In genomic region chr1:179818260-179818659, GRCh38 we compare ENCODE assay signal across 15 cellular contexts.
"Had no signal": no experiment of that assay in that cellular context is flagged by ENCODE, and none has a peak within 500 bp of the region (broad histone marks: within the 10 kb centered on the region; RNA-seq: fewer than 3 reads in every experiment).

No MANE protein-coding gene starts in this region.

- H3K9me3 Mint-ChIP-seq: activated naive CD8-positive, alpha-beta T cell treated with anti-CD3 and anti-CD28 coated beads for 36 hours; effector memory CD8-positive, alpha-beta T cell; T-helper 1 cell treated with Interleukin-12 subunit alpha and Interleukin-12 subunit beta and Interleukin-4 antibody, amounts not matched to agents 30 μg/mL and 1 μg/mL, for 36 hours had no signal

- H3K36me3 Mint-ChIP-seq: activated naive CD8-positive, alpha-beta T cell treated with anti-CD3 and anti-CD28 coated beads for 36 hours had no signal

- H3K9me3 ChIP-seq: esophagus squamous epithelium, ovary, tibial nerve, uterus had no signal

- H3K27ac ChIP-seq: cardiac muscle cell, tibial nerve, uterus, VCaP had no signal

- DNase-seq: activated CD4-positive, alpha-beta T cell treated with anti-CD3 and anti-CD28 coated beads, Interleukin-2, amount 50 U/mL, for 48 hours; activated naive CD8-positive, alpha-beta T cell treated with anti-CD3 and anti-CD28 coated beads for 36 hours; effector memory CD8-positive, alpha-beta T cell; esophagus squamous epithelium; mammary epithelial cell; stimulated activated CD4-positive, alpha-beta T cell treated with anti-CD3 and anti-CD28 coated beads, Interleukin-12 subunit alpha, Interleukin-12 subunit beta, amount 100 ng/mL, for 4 hours; stimulated activated CD4-positive, alpha-beta T cell treated with anti-CD3 and anti-CD28 coated beads, Interleukin-1b, Interleukin-23, amount 100 ng/mL, for 48 hours; stimulated activated naive CD4-positive, alpha-beta T cell treated with Interleukin-2 at 50 U/mL for 16 hours had no signal

- H3K27me3 ChIP-seq: esophagus squamous epithelium, ovary, tibial nerve, uterus had no signal

- H3K27me3 Mint-ChIP-seq: activated naive CD8-positive, alpha-beta T cell treated with anti-CD3 and anti-CD28 coated beads for 36 hours had no signal

- H3K4me3 ChIP-seq: cardiac muscle cell, esophagus squamous epithelium, ovary, tibial nerve, uterus had no signal

- ATAC-seq: effector memory CD8-positive, alpha-beta T cell; left lobe of liver had no signal

- H3K27ac Mint-ChIP-seq: activated naive CD8-positive, alpha-beta T cell treated with anti-CD3 and anti-CD28 coated beads for 36 hours; effector memory CD8-positive, alpha-beta T cell; T-helper 1 cell treated with Interleukin-12 subunit alpha and Interleukin-12 subunit beta and Interleukin-4 antibody, amounts not matched to agents 30 μg/mL and 1 μg/mL, for 36 hours had no signal

- H3K4me3 Mint-ChIP-seq: activated naive CD8-positive, alpha-beta T cell treated with anti-CD3 and anti-CD28 coated beads for 36 hours; effector memory CD8-positive, alpha-beta T cell; T-helper 1 cell treated with Interleukin-12 subunit alpha and Interleukin-12 subunit beta and Interleukin-4 antibody, amounts not matched to agents 30 μg/mL and 1 μg/mL, for 36 hours had no signal

- H3K36me3 ChIP-seq: cardiac muscle cell, esophagus squamous epithelium, ovary, tibial nerve, uterus had no signal
